In genomic region chr1:20787100-20787774, GRCh38 we compare ENCODE assay signal across 1 cellular context.
TF ChIP-seq lines count a peak whose summit lies in the region.

Gene HP1BP3, minus strand, starts transcription at chr1:20787307. Its CDS starts 6,867 bp downstream, at chr1:20780440.

TF ChIP-seq in HepG2, 621 proteins besides CTCF, POLR2A, EP300 and RAD21 (continued from another document and continues in another):
- TF ChIP-seq ZNF768 (CRISPR knock-in tag; IDR thresholded peaks at IDR 0.05) = 0 out of 2 replicates have a peak, but pooled peaks have one; percentile 16
- no peak for TF ChIP-seq TBL1XR1 (IDR thresholded peaks at IDR 0.05; ENCODE audit: borderline replicate concordance, low read length, partially characterized antibody)
- TF ChIP-seq ZNF629 (CRISPR knock-in tag; conservative IDR thresholded peaks at IDR 0.05) = 0 out of 2 replicates have a peak, but pooled peaks have one; percentile 10
- no peak for TF ChIP-seq HNRNPK (IDR thresholded peaks at IDR 0.05; ENCODE audit: low read depth, low read length, poor library complexity, severe bottlenecking)
- TF ChIP-seq, protein P1, sequence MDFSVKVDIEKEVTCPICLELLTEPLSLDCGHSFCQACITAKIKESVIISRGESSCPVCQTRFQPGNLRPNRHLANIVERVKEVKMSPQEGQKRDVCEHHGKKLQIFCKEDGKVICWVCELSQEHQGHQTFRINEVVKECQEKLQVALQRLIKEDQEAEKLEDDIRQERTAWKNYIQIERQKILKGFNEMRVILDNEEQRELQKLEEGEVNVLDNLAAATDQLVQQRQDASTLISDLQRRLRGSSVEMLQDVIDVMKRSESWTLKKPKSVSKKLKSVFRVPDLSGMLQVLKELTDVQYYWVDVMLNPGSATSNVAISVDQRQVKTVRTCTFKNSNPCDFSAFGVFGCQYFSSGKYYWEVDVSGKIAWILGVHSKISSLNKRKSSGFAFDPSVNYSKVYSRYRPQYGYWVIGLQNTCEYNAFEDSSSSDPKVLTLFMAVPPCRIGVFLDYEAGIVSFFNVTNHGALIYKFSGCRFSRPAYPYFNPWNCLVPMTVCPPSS (IDR thresholded peaks at IDR 0.05) = no peak
- TF ChIP-seq SATB2 (CRISPR knock-in tag; IDR thresholded peaks at IDR 0.05) = no peak; the same call in 1 of the 2 replicates
- TF ChIP-seq, protein P2, sequence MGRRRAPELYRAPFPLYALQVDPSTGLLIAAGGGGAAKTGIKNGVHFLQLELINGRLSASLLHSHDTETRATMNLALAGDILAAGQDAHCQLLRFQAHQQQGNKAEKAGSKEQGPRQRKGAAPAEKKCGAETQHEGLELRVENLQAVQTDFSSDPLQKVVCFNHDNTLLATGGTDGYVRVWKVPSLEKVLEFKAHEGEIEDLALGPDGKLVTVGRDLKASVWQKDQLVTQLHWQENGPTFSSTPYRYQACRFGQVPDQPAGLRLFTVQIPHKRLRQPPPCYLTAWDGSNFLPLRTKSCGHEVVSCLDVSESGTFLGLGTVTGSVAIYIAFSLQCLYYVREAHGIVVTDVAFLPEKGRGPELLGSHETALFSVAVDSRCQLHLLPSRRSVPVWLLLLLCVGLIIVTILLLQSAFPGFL (CRISPR knock-in tag; IDR thresholded peaks at IDR 0.05) = no peak
- TF ChIP-seq ZKSCAN5 (CRISPR knock-in tag; IDR thresholded peaks at IDR 0.05) = no peak
- no peak; the same call in 1 of the 2 replicates for TF ChIP-seq MIER3 (CRISPR knock-in tag; IDR thresholded peaks at IDR 0.05; ENCODE audit: borderline replicate concordance)
- TF ChIP-seq DNMT1 (CRISPR knock-in tag; IDR thresholded peaks at IDR 0.05) = no peak
- TF ChIP-seq REXO4 (CRISPR knock-in tag; IDR thresholded peaks at IDR 0.05; ENCODE audit: borderline replicate concordance) = no peak
- TF ChIP-seq PCBP2 (optimal IDR thresholded peaks at IDR 0.05; ENCODE audit: low read depth, low read length, poor library complexity, severe bottlenecking) = no peak
- no peak; the same call in 1 of the 2 replicates for TF ChIP-seq KDM2A (CRISPR knock-in tag; IDR thresholded peaks at IDR 0.05; ENCODE audit: borderline replicate concordance, low read depth)
- TF ChIP-seq ZFAT (CRISPR knock-in tag; conservative IDR thresholded peaks at IDR 0.05) = no peak
- no peak for TF ChIP-seq ZNF282 (IDR thresholded peaks at IDR 0.05; ENCODE audit: partially characterized antibody)
- no peak for TF ChIP-seq POLR2AphosphoS2 (IDR thresholded peaks at IDR 0.05; ENCODE audit: low read depth, low read length)
- no peak for TF ChIP-seq MBNL3 (CRISPR knock-in tag; conservative IDR thresholded peaks at IDR 0.05)
- TF ChIP-seq SYNCRIP (IDR thresholded peaks at IDR 0.05; ENCODE audit: insufficient read depth, low read depth, low read length) = no peak
- TF ChIP-seq ZNF891 (CRISPR knock-in tag; IDR thresholded peaks at IDR 0.05) = peak; percentile 42; the same call in 1 of the 2 replicates
- TF ChIP-seq, protein P3, sequence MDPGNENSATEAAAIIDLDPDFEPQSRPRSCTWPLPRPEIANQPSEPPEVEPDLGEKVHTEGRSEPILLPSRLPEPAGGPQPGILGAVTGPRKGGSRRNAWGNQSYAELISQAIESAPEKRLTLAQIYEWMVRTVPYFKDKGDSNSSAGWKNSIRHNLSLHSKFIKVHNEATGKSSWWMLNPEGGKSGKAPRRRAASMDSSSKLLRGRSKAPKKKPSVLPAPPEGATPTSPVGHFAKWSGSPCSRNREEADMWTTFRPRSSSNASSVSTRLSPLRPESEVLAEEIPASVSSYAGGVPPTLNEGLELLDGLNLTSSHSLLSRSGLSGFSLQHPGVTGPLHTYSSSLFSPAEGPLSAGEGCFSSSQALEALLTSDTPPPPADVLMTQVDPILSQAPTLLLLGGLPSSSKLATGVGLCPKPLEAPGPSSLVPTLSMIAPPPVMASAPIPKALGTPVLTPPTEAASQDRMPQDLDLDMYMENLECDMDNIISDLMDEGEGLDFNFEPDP (CRISPR knock-in tag; conservative IDR thresholded peaks at IDR 0.05) = no peak
- no peak for TF ChIP-seq RXRB (CRISPR knock-in tag; IDR thresholded peaks at IDR 0.05; ENCODE audit: borderline replicate concordance)
- no peak for TF ChIP-seq JUNB (CRISPR knock-in tag; IDR thresholded peaks at IDR 0.05; ENCODE audit: borderline replicate concordance)
- no peak for TF ChIP-seq KLF13 (CRISPR knock-in tag; IDR thresholded peaks at IDR 0.05)
- TF ChIP-seq RFX3 (CRISPR knock-in tag; IDR thresholded peaks at IDR 0.05) = no peak
- TF ChIP-seq, protein P4, sequence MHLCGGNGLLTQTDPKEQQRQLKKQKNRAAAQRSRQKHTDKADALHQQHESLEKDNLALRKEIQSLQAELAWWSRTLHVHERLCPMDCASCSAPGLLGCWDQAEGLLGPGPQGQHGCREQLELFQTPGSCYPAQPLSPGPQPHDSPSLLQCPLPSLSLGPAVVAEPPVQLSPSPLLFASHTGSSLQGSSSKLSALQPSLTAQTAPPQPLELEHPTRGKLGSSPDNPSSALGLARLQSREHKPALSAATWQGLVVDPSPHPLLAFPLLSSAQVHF (CRISPR knock-in tag; IDR thresholded peaks at IDR 0.05) = no peak
- no peak for TF ChIP-seq GTF3A (CRISPR knock-in tag; conservative IDR thresholded peaks at IDR 0.05)
- no peak for TF ChIP-seq HOXA7 (CRISPR knock-in tag; IDR thresholded peaks at IDR 0.05)
- peak; percentile 34 for TF ChIP-seq HNRNPH1 (optimal IDR thresholded peaks at IDR 0.05; ENCODE audit: low read depth, low read length)
- TF ChIP-seq, protein P5, sequence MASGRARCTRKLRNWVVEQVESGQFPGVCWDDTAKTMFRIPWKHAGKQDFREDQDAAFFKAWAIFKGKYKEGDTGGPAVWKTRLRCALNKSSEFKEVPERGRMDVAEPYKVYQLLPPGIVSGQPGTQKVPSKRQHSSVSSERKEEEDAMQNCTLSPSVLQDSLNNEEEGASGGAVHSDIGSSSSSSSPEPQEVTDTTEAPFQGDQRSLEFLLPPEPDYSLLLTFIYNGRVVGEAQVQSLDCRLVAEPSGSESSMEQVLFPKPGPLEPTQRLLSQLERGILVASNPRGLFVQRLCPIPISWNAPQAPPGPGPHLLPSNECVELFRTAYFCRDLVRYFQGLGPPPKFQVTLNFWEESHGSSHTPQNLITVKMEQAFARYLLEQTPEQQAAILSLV (CRISPR knock-in tag; IDR thresholded peaks at IDR 0.05; ENCODE audit: borderline replicate concordance) = no peak; the same call in 1 of the 2 replicates
- TF ChIP-seq ZNF574 (CRISPR knock-in tag; IDR thresholded peaks at IDR 0.05) = peak; percentile 56
- no peak for TF ChIP-seq SRF (IDR thresholded peaks at IDR 0.05; ENCODE audit: low read depth, low read length)
- TF ChIP-seq MATR3 (CRISPR knock-in tag; IDR thresholded peaks at IDR 0.05) = no peak
- TF ChIP-seq, protein P6, sequence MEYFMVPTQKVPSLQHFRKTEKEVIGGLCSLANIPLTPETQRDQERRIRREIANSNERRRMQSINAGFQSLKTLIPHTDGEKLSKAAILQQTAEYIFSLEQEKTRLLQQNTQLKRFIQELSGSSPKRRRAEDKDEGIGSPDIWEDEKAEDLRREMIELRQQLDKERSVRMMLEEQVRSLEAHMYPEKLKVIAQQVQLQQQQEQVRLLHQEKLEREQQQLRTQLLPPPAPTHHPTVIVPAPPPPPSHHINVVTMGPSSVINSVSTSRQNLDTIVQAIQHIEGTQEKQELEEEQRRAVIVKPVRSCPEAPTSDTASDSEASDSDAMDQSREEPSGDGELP (IDR thresholded peaks at IDR 0.05; ENCODE audit: borderline replicate concordance, low read depth) = no peak
- TF ChIP-seq ZFP90 (CRISPR knock-in tag; IDR thresholded peaks at IDR 0.05; ENCODE audit: borderline replicate concordance) = no peak
- TF ChIP-seq CBX2 (IDR thresholded peaks at IDR 0.05; ENCODE audit: low read depth, low read length) = no peak
- no peak for TF ChIP-seq CBX2 (CRISPR knock-in tag; IDR thresholded peaks at IDR 0.05; ENCODE audit: low read depth)
- TF ChIP-seq, protein P7, sequence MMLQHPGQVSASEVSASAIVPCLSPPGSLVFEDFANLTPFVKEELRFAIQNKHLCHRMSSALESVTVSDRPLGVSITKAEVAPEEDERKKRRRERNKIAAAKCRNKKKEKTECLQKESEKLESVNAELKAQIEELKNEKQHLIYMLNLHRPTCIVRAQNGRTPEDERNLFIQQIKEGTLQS (CRISPR knock-in tag; IDR thresholded peaks at IDR 0.05) = no peak
- TF ChIP-seq FOXK1 (CRISPR knock-in tag; IDR thresholded peaks at IDR 0.05; ENCODE audit: borderline replicate concordance, low read depth) = no peak
- peak; percentile 70 for TF ChIP-seq ZBTB14 (CRISPR knock-in tag; IDR thresholded peaks at IDR 0.05)
- TF ChIP-seq AHDC1 (CRISPR knock-in tag; IDR thresholded peaks at IDR 0.05; ENCODE audit: borderline replicate concordance) = no peak
- TF ChIP-seq ZNF550 (CRISPR knock-in tag; IDR thresholded peaks at IDR 0.05; ENCODE audit: borderline replicate concordance) = no peak
- TF ChIP-seq NCOA5 (CRISPR knock-in tag; IDR thresholded peaks at IDR 0.05) = no peak
- no peak for TF ChIP-seq SETDB1 (CRISPR knock-in tag; IDR thresholded peaks at IDR 0.05; ENCODE audit: borderline replicate concordance)
- 0 out of 2 replicates have a peak, but pooled peaks have one; percentile 21 for TF ChIP-seq BRD4 (CRISPR knock-in tag; IDR thresholded peaks at IDR 0.05)
- no peak for TF ChIP-seq TFE3 (CRISPR knock-in tag; IDR thresholded peaks at IDR 0.05)
